20 cellular contexts compared by ENCODE assay signal in genomic region chr11:87322570-87322969, GRCh38.
"Had no signal": no experiment of that assay in that cellular context is flagged by ENCODE, and none has a peak within 500 bp of the region (broad histone marks: within the 10 kb centered on the region; RNA-seq: fewer than 3 reads in every experiment).

No MANE protein-coding gene starts in this region.

- DNase-seq: activated CD4-positive, alpha-beta T cell treated with anti-CD3 and anti-CD28 coated beads, Interleukin-2, amount 10 ng/mL, durations not matched to agents 24 days and 14 days; activated CD8-positive, alpha-beta T cell treated with anti-CD3 and anti-CD28 coated beads for 36 hours; activated naive CD4-positive, alpha-beta T cell treated with Interleukin-2 at 50 U/mL for 16 hours; activated naive CD8-positive, alpha-beta T cell treated with anti-CD3 and anti-CD28 coated beads, Interleukin-2, amount 10 ng/mL, durations not matched to agents 7 days and 5 days; activated T-cell treated with anti-CD3 and anti-CD28 coated beads, Interleukin-2, amount 50 U/mL, for 1 hour; body of pancreas; erythroblast; heart left ventricle; left ventricle myocardium superior; mucosa of descending colon; naive thymus-derived CD4-positive, alpha-beta T cell; stimulated activated CD4-positive, alpha-beta T cell treated with anti-CD3 and anti-CD28 coated beads, Interleukin-12 subunit alpha, Interleukin-12 subunit beta, amount 100 ng/mL, for 4 hours; stimulated activated CD4-positive, alpha-beta T cell treated with anti-CD3 and anti-CD28 coated beads, Interleukin-1b, Interleukin-23, amount 100 ng/mL, for 48 hours; stimulated activated CD8-positive, alpha-beta memory T cell treated with anti-CD3 and anti-CD28 coated beads, Interleukin-4, amount 100 ng/mL, for 48 hours; stimulated activated naive CD4-positive, alpha-beta T cell treated with Interleukin-2 at 50 U/mL for 16 hours; thyroid gland had no signal

- H3K4me1 ChIP-seq: body of pancreas, gastroesophageal sphincter, heart left ventricle, neural progenitor cell, prostate gland, right atrium auricular region, thyroid gland had no signal

- ATAC-seq: activated CD8-positive, alpha-beta T cell treated with anti-CD3 and anti-CD28 coated beads for 36 hours; body of pancreas; gastroesophageal sphincter; heart left ventricle; left ventricle myocardium superior; mucosa of descending colon; naive thymus-derived CD4-positive, alpha-beta T cell had no signal

- H3K27ac ChIP-seq: body of pancreas, gastroesophageal sphincter, heart left ventricle, neural progenitor cell, prostate gland, right atrium auricular region, thyroid gland had no signal

- H3K36me3 ChIP-seq: neural progenitor cell, prostate gland had no signal

- H3K27me3 ChIP-seq: body of pancreas, gastroesophageal sphincter, heart left ventricle, neural progenitor cell, right atrium auricular region, thyroid gland had no signal

- H3K9me3 ChIP-seq: body of pancreas, gastroesophageal sphincter, heart left ventricle, mucosa of descending colon, prostate gland, right atrium auricular region, thyroid gland had no signal

- H3K4me3 ChIP-seq: body of pancreas, gastroesophageal sphincter, heart left ventricle, mucosa of descending colon, neural progenitor cell, prostate gland, right atrium auricular region, thyroid gland had no signal
